Comparison of ENCODE assay signal across 8 cellular contexts in genomic region chr14:53152627-53152908, GRCh38. TPM values are rescaled to one million over a fixed set of nuclear protein-coding genes. Genes with fewer than 3 reads are reported as not detected.
A peak's percentile ranks its signal among the peaks of the same experiment; 100 is the strongest.
DNase-seq lines count a peak whose midpoint lies in the region; ATAC-seq, FAIRE-seq and TF ChIP-seq lines count a peak whose summit lies in the region.

No MANE protein-coding gene starts in this region.

- H3K27ac ChIP-seq in coronary artery: peak overlapping the region; percentile 88 to 92
- peak overlapping the region; percentile 94 for H3K27ac ChIP-seq in urinary bladder (ENCODE audit: low read depth)

- H3K4me1 ChIP-seq in urinary bladder (ENCODE audit: insufficient read depth): peaks cover 2% of the 10 kb centered on the region

- peak; percentile 9 for ATAC-seq in GM21825 (IDR thresholded peaks at IDR 0.05; ENCODE audit: unreplicated experiment)

- peak overlapping the region; percentile 96 for H3K4me3 ChIP-seq in GM12875 (ENCODE audit: low read depth, low read length)
- peak overlapping the region; percentile 97 for H3K4me3 ChIP-seq in coronary artery
- H3K4me3 ChIP-seq in urinary bladder (ENCODE audit: low read depth, low read length): peak overlapping the region; percentile 73

- under 1% methylated on average over 36 of the region's 36 CpGs for WGBS in urinary bladder

- H3K36me3 ChIP-seq in urinary bladder (ENCODE audit: insufficient read depth): no peaks in the 10 kb centered on the region

- FAIRE-seq in urothelium cell line (lab: Jason Lieb, UNC): no peak

- TF ChIP-seq CTCF in GM12875 (IDR thresholded peaks at IDR 0.05; ENCODE audit: borderline replicate concordance, insufficient read depth, low read depth, low read length): no peak
- no peak for TF ChIP-seq CTCF in coronary artery (IDR thresholded peaks at IDR 0.05)

- DNase-seq in NAMALWA (ENCODE audit: low spot score) (peak; percentile 38), coronary artery (ENCODE audit: low spot score) (no peak), mesenteric fat pad (ENCODE audit: low spot score) (peak; percentile 90), urothelium cell line (ENCODE audit: low spot score) (no peak)
- no peak for DNase-seq in stimulated activated CD4-positive, alpha-beta T cell treated with anti-CD3 and anti-CD28 coated beads, Interleukin-12 subunit alpha, Interleukin-12 subunit beta, amount 100 ng/mL, for 4 hours

RNA-seq across cellular contexts. Expression of gene DDHD1, which starts 0.6 kb away (rescaled TPM):
- total RNA-seq in mesenteric fat pad: 21.3 TPM
- total RNA-seq in urinary bladder: 71.1 TPM
- 5.4 TPM for polyA plus RNA-seq in urinary bladder

Comparison
In these comparisons a context has a peak if more than half of its experiments do, and no peak if none do; other contexts are left out.
1. DNase-seq: peak in NAMALWA (single experiment) and mesenteric fat pad (single experiment); none in coronary artery (single experiment), stimulated activated CD4-positive, alpha-beta T cell treated with anti-CD3 and anti-CD28 coated beads, Interleukin-12 subunit alpha, Interleukin-12 subunit beta, amount 100 ng/mL, for 4 hours (single experiment) and urothelium cell line (single experiment).
2. Peak in every context shown above with its lines, with median percentiles within 50 percentile points of each other: H3K4me3 ChIP-seq.